9 cellular contexts compared by ENCODE assay signal in the genomic region with DNA sequence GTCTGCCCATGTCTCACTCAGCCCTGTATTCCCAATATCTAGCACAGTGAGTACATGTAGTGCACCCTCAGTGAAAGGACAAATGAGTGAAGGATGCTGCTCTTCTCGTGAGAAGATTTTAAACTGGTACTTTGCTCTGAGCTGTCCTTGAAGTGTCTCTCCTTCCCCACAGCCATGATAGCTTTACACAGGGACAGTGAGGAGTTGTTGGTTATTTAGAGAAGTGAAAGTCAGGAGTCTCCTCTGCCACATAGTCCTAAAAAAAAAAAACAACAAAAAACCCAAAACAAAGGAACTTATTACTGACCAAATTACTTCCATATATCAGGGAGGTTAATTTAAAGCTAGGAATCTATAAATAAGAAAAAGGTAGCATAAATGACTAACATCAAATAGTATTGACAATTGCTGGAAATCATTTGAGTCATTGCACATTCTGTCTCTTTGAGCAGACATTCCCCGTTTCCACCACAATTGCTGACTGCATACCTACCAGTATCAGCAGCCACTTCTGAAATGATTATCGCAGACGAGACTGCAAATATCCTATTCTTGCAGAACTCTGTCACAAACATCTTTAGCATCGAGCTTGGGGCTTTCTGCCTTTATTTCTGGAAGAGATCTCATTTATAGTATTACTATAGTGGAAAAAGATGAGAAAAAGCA.
A peak's percentile ranks its signal among the peaks of the same experiment; 100 is the strongest.
DNase-seq lines count a peak whose midpoint lies in the region; ATAC-seq, FAIRE-seq and TF ChIP-seq lines count a peak whose summit lies in the region.
"Had no signal": no experiment of that assay in that cellular context is flagged by ENCODE, and none has a peak within 500 bp of the region (broad histone marks: within the 10 kb centered on the region; RNA-seq: fewer than 3 reads in every experiment).

No MANE protein-coding gene starts in this region.

- H3K4me3 ChIP-seq in GM12865 (ENCODE audit: low read depth, low read length) = peak overlapping the region; percentile 20

- peaks cover 42% of the 10 kb centered on the region for H3K4me1 Mint-ChIP-seq in T-helper 1 cell treated with Interleukin-12 subunit alpha and Interleukin-12 subunit beta and Interleukin-4 antibody, amounts not matched to agents 30 μg/mL and 1 μg/mL, for 36 hours (ENCODE audit: low read depth)
- H3K4me1 Mint-ChIP-seq in natural killer cell = peaks cover 55 to 71% of the 10 kb centered on the region in 2 donors

- ATAC-seq in GM21619 (IDR thresholded peaks at IDR 0.05; ENCODE audit: unreplicated experiment) (peak; percentile 25), natural killer cell (no peak)

- peaks cover 9% of the 10 kb centered on the region for H3K36me3 Mint-ChIP-seq in T-helper 1 cell treated with Interleukin-12 subunit alpha and Interleukin-12 subunit beta and Interleukin-4 antibody, amounts not matched to agents 30 μg/mL and 1 μg/mL, for 36 hours (ENCODE audit: low read depth)
- H3K36me3 Mint-ChIP-seq in natural killer cell = peaks cover 5% of the 10 kb centered on the region

- FAIRE-seq in D721Med (lab: Jason Lieb, UNC) = no peak

- peak overlapping the region; percentile 53 for H3K27ac Mint-ChIP-seq in T-helper 1 cell treated with Interleukin-12 subunit alpha and Interleukin-12 subunit beta and Interleukin-4 antibody, amounts not matched to agents 30 μg/mL and 1 μg/mL, for 36 hours
- peak overlapping the region in 1 of 2 donors; percentile 34 for H3K27ac Mint-ChIP-seq in natural killer cell

- intact Hi-C loops in natural killer cell (cut with micrococcal nuclease) = no loop called here

- TF ChIP-seq CTCF in GM12865 (IDR thresholded peaks at IDR 0.05; ENCODE audit: insufficient read depth, low read depth, low read length, missing control alignments) (no peak), natural killer cell (IDR thresholded peaks at IDR 0.05) (no peak), D721Med (IDR thresholded peaks at IDR 0.05; ENCODE audit: insufficient read depth, missing control alignments) (no peak)

- H3K27me3 Mint-ChIP-seq in T-helper 1 cell treated with Interleukin-12 subunit alpha and Interleukin-12 subunit beta and Interleukin-4 antibody, amounts not matched to agents 30 μg/mL and 1 μg/mL, for 36 hours (ENCODE audit: low read depth) = peaks cover 6% of the 10 kb centered on the region
- peaks cover 2 to 4% of the 10 kb centered on the region in 2 donors for H3K27me3 Mint-ChIP-seq in natural killer cell (ENCODE audit: low read depth in 2 of 2)

- H3K9me3 Mint-ChIP-seq in T-helper 1 cell treated with Interleukin-12 subunit alpha and Interleukin-12 subunit beta and Interleukin-4 antibody, amounts not matched to agents 30 μg/mL and 1 μg/mL, for 36 hours = peaks cover 12% of the 10 kb centered on the region
- H3K9me3 Mint-ChIP-seq in natural killer cell = peaks cover 2 to 6% of the 10 kb centered on the region in 2 donors

- peak; percentile 93 for DNase-seq in GM12865 (ENCODE audit: low read depth)
- DNase-seq in natural killer cell = no peak
- DNase-seq in D721Med (ENCODE audit: insufficient read length, low spot score) = no peak
- DNase-seq in NCI-H1092 (lab: John Stamatoyannopoulos, UW) = no peak
- DNase-seq in dedifferentiated amniotic fluid mesenchymal stem cell (ENCODE audit: extremely low spot score) = no peak
- no peak for DNase-seq in NCI-H345 treated with DMSO at 0.1 percent for 48 hours (lab: John Stamatoyannopoulos, UW; ENCODE audit: unreplicated experiment)
- DNase-seq: left cardiac atrium had no signal

- no peak overlapping the region for H3K4me3 Mint-ChIP-seq in T-helper 1 cell treated with Interleukin-12 subunit alpha and Interleukin-12 subunit beta and Interleukin-4 antibody, amounts not matched to agents 30 μg/mL and 1 μg/mL, for 36 hours
- peak overlapping the region; percentile 25 for H3K4me3 Mint-ChIP-seq in natural killer cell
